16 cellular contexts compared by ENCODE assay signal in genomic region chr11:72378704-72379383, GRCh38. TPM values are rescaled to one million over a fixed set of nuclear protein-coding genes. Genes with fewer than 3 reads are reported as not detected.
A peak's percentile ranks its signal among the peaks of the same experiment; 100 is the strongest.
DNase-seq lines count a peak whose midpoint lies in the region; ATAC-seq and TF ChIP-seq lines count a peak whose summit lies in the region.
"Had no signal": no experiment of that assay in that cellular context is flagged by ENCODE, and none has a peak within 500 bp of the region (broad histone marks: within the 10 kb centered on the region; RNA-seq: fewer than 3 reads in every experiment).

No MANE protein-coding gene starts in this region.

- H3K36me3 ChIP-seq in lung (ENCODE audit: control insufficient read depth in 2 of 2, insufficient read depth in 2 of 2, low read length in 2 of 2) = peaks cover 0 to 4% of the 10 kb centered on the region in 2 donors

- peaks cover 0 to 2% of the 10 kb centered on the region in 2 donors for H3K4me1 ChIP-seq in lung (ENCODE audit: control insufficient read depth in 2 of 2, insufficient read depth in 2 of 2, low read length in 2 of 2)

- H3K27me3 ChIP-seq in lung (ENCODE audit: control insufficient read depth, insufficient read depth) = no peaks in the 10 kb centered on the region

- no peaks in the 10 kb centered on the region for H3K9me3 ChIP-seq in lung (ENCODE audit: control insufficient read depth in 2 of 2, insufficient read depth in 1 of 2, low read length in 1 of 2)

- H3K27ac ChIP-seq in lung (ENCODE audit: low read depth in 1 of 2, low read length in 1 of 2) = peak overlapping the region in 1 of 2 donors; percentile 52
- H3K27ac ChIP-seq in substantia nigra (ENCODE audit: low read depth, low read length, poor library complexity, severe bottlenecking) = no peak overlapping the region

- 70 to 74% methylated on average over 7 of the region's 7 CpGs for WGBS in lung, 2 donors

- ATAC-seq in lung (ENCODE audit: insufficient read depth, low FRiP score) (peak; percentile 53), HG03571 (IDR thresholded peaks at IDR 0.05; ENCODE audit: unreplicated experiment) (no peak), GM18868 (IDR thresholded peaks at IDR 0.05; ENCODE audit: unreplicated experiment) (no peak)
- ATAC-seq: activated T-helper 17 cell treated with anti-CD3 and anti-CD28 coated beads, Interleukin-2, amount 50 U/mL, for 72 hours; T-helper 17 cell had no signal

- H3K4me3 ChIP-seq in fibroblast of pulmonary artery (replicated peaks; ENCODE audit: low read depth, low read length) (no peak overlapping the region), lung (no peak overlapping the region)

- peak; percentile 57 to 82 for DNase-seq in NCI-H446 (lab: John Stamatoyannopoulos, UW)
- peak; percentile 25 for DNase-seq in fibroblast of pulmonary artery (ENCODE audit: low read depth)
- peak; percentile 71 for DNase-seq in lung (ENCODE audit: low spot score)
- DNase-seq in substantia nigra (lab: John Stamatoyannopoulos, UW) = peak in 34 of 49 donors; percentile 5 to 78 (median 48)
- DNase-seq in DMS114 treated with DMSO at 0.1 percent for 48 hours (lab: John Stamatoyannopoulos, UW; ENCODE audit: unreplicated experiment) = no peak
- DNase-seq in NCI-H345 (lab: John Stamatoyannopoulos, UW) = no peak
- DNase-seq: activated CD4-positive, alpha-beta T cell treated with anti-CD3 and anti-CD28 coated beads for 48 hours; CD4-positive, CD25-positive, alpha-beta regulatory T cell; immature natural killer cell; NCI-H226; stimulated activated CD4-positive, alpha-beta T cell treated with anti-CD3 and anti-CD28 coated beads, Interleukin-15, amount 100 ng/mL, for 24 hours; stimulated activated CD8-positive, alpha-beta memory T cell treated with anti-CD3 and anti-CD28 coated beads, Interleukin-4, amount 100 ng/mL, for 48 hours; T-helper 17 cell had no signal

- no peak for TF ChIP-seq CTCF in fibroblast of pulmonary artery (IDR thresholded peaks at IDR 0.05; ENCODE audit: low read length, missing control alignments)
- no peak for TF ChIP-seq CTCF in lung (IDR thresholded peaks at IDR 0.05; ENCODE audit: control extremely low read depth, extremely low read depth)

RNA-seq across cellular contexts. Expression of gene CLPB, which starts 55.5 kb away (rescaled TPM):
- 10 to 100 TPM; 14.6 to 33.4 TPM for total RNA-seq in lung
- polyA plus RNA-seq in lung = 10 to 100 TPM; 12.7 to 13.8 TPM

Comparison
In these comparisons a context has a peak if more than half of its experiments do, and no peak if none do; other contexts are left out.
1. DNase-seq: peak in NCI-H446 (2 of 2), fibroblast of pulmonary artery (single experiment), lung (single experiment) and substantia nigra (34 of 49); none in DMS114 treated with DMSO at 0.1 percent for 48 hours (single experiment) and NCI-H345 (single experiment).